Comparison of ENCODE assay signal across 9 cellular contexts in genomic region chr7:31744294-31744874, GRCh38. TPM values are rescaled to one million over a fixed set of nuclear protein-coding genes. Genes with fewer than 3 reads are reported as not detected.
DNase-seq lines count a peak whose midpoint lies in the region; ATAC-seq and TF ChIP-seq lines count a peak whose summit lies in the region.
"Had no signal": no experiment of that assay in that cellular context is flagged by ENCODE, and none has a peak within 500 bp of the region (broad histone marks: within the 10 kb centered on the region; RNA-seq: fewer than 3 reads in every experiment).

No MANE protein-coding gene starts in this region.

- no peaks in the 10 kb centered on the region for H3K9me3 ChIP-seq in SU-DHL-6 (ENCODE audit: insufficient read depth, low read length)

- no peak overlapping the region for H3K27ac ChIP-seq in SU-DHL-6 (ENCODE audit: low read depth, low read length)

- H3K36me3 ChIP-seq in SU-DHL-6 (ENCODE audit: low read length) = no peaks in the 10 kb centered on the region

- H3K4me3 ChIP-seq in AG10803 (ENCODE audit: low read length) (no peak overlapping the region), SU-DHL-6 (ENCODE audit: insufficient read depth, low read length, poor library complexity, severe bottlenecking) (no peak overlapping the region), epithelial cell of proximal tubule (ENCODE audit: low read depth, low read length) (no peak overlapping the region)

- no peak overlapping the region for H3K4me2 ChIP-seq in SU-DHL-6 (ENCODE audit: low read depth, low read length, poor library complexity, severe bottlenecking)

- H3K9me2 ChIP-seq in SU-DHL-6 (replicated peaks; ENCODE audit: insufficient read depth, low read length) = no peaks in the 10 kb centered on the region

- no peaks in the 10 kb centered on the region for H4K20me1 ChIP-seq in SU-DHL-6 (ENCODE audit: low read depth, low read length)

- TF ChIP-seq CTCF in AG10803 (conservative IDR thresholded peaks at IDR 0.05; ENCODE audit: low read length) (peak; percentile 97), SU-DHL-6 (IDR thresholded peaks at IDR 0.05; ENCODE audit: insufficient read depth, low read length, poor library complexity, severe bottlenecking) (peak; percentile 75), epithelial cell of proximal tubule (conservative IDR thresholded peaks at IDR 0.05; ENCODE audit: low read depth, low read length) (peak; percentile 96)

- H3K79me2 ChIP-seq in SU-DHL-6 (ENCODE audit: insufficient read depth, low read length) = no peaks in the 10 kb centered on the region

- peak; percentile 87 for ATAC-seq in GM18502 (IDR thresholded peaks at IDR 0.05; ENCODE audit: poor library complexity, unreplicated experiment)
- ATAC-seq in HG02885 (IDR thresholded peaks at IDR 0.05; ENCODE audit: poor library complexity, unreplicated experiment) = peak; percentile 89

- H3K27me3 ChIP-seq in SU-DHL-6 (ENCODE audit: low read length) = no peaks in the 10 kb centered on the region

- H3K9ac ChIP-seq in SU-DHL-6 (ENCODE audit: low read length) = no peak overlapping the region

- no peaks in the 10 kb centered on the region for H3F3A ChIP-seq in SU-DHL-6 (ENCODE audit: insufficient read depth)

- no peak overlapping the region for H2AFZ ChIP-seq in SU-DHL-6 (ENCODE audit: low read depth, low read length, severe bottlenecking)

- DNase-seq in AG10803 (ENCODE audit: low read depth) (peak; percentile 69), NCI-H146 (lab: John Stamatoyannopoulos, UW) (peak; percentile 46), epithelial cell of proximal tubule (ENCODE audit: low read depth) (peak; percentile 23), myocyte (ENCODE audit: low read depth) (peak; percentile 71), ureter (ENCODE audit: low spot score) (peak; percentile 55)

RNA-seq across cellular contexts. Expression of gene PPP1R17, which starts 57.4 kb away (rescaled TPM):
- total RNA-seq in epithelial cell of proximal tubule (not detected in 2 replicates), myocyte (not detected in 2 replicates), ureter (not detected)
- polyA plus RNA-seq in myocyte (2012) = not detected
- total RNA-seq: skeletal muscle tissue had no signal
